ENCODE assay signal across 8 cellular contexts in genomic region chr6:149028767-149029405, GRCh38.
A peak's percentile ranks its signal among the peaks of the same experiment; 100 is the strongest.
DNase-seq lines count a peak whose midpoint lies in the region; ATAC-seq, FAIRE-seq and TF ChIP-seq lines count a peak whose summit lies in the region.

No MANE protein-coding gene starts in this region.

- H3K79me2 ChIP-seq in GM23338 (replicated peaks; ENCODE audit: insufficient read depth) = no peaks in the 10 kb centered on the region

- H2AFZ ChIP-seq in GM23338 = no peak overlapping the region

- no peak overlapping the region for H3K27ac ChIP-seq in GM23338 (ENCODE audit: low read depth)

- ATAC-seq in GM23338 (no peak), left colon (peak; percentile 86), HG02970 (IDR thresholded peaks at IDR 0.05; ENCODE audit: low FRiP score, unreplicated experiment) (no peak)
- ATAC-seq in central memory CD8-positive, alpha-beta T cell (replicated peaks; ENCODE audit: extremely low read depth, poor library complexity, severe bottlenecking) = no peak

- FAIRE-seq in TTC549 (lab: Jason Lieb, UNC) = peak; percentile 87

- peaks cover 19% of the 10 kb centered on the region for H3K4me1 Mint-ChIP-seq in GM23338
- H3K4me1 Mint-ChIP-seq in central memory CD8-positive, alpha-beta T cell = peaks cover 27% of the 10 kb centered on the region

- no peaks in the 10 kb centered on the region for H3K9me3 Mint-ChIP-seq in GM23338
- no peaks in the 10 kb centered on the region for H3K9me3 Mint-ChIP-seq in central memory CD8-positive, alpha-beta T cell

- H3K4me3 Mint-ChIP-seq in GM23338 = no peak overlapping the region
- no peak overlapping the region for H3K4me3 Mint-ChIP-seq in central memory CD8-positive, alpha-beta T cell

- H3K4me1 ChIP-seq in GM23338 (ENCODE audit: insufficient read depth) = 0 out of 2 replicates have a peak, but pooled peaks cover 12% of the 10 kb centered on the region

- H3K4me3 ChIP-seq in AG10803 (ENCODE audit: low read length) = no peak overlapping the region
- H3K4me3 ChIP-seq in GM23338 = no peak overlapping the region

- H3K27me3 ChIP-seq in GM23338 (ENCODE audit: insufficient read depth) = no peaks in the 10 kb centered on the region

- H3F3A ChIP-seq in GM23338 (replicated peaks; ENCODE audit: low read depth) = no peaks in the 10 kb centered on the region

- H3K4me2 ChIP-seq in GM23338 = no peak overlapping the region

- H3K36me3 Mint-ChIP-seq in GM23338 (ENCODE audit: low read depth) = peaks cover 9% of the 10 kb centered on the region
- peaks cover 7% of the 10 kb centered on the region for H3K36me3 Mint-ChIP-seq in central memory CD8-positive, alpha-beta T cell (ENCODE audit: insufficient read depth)

- H4K20me1 ChIP-seq in GM23338 (replicated peaks; ENCODE audit: insufficient read depth) = no peaks in the 10 kb centered on the region

- DNase-seq in AG10803 (ENCODE audit: low read depth) (peak; percentile 95), GM23338 (ENCODE audit: low spot score) (peak; percentile 90), NCI-H2196 (lab: John Stamatoyannopoulos, UW; ENCODE audit: unreplicated experiment) (peak; percentile 85), left colon (peak; percentile 46 to 63)
- peak; percentile 49 to 54 for DNase-seq in central memory CD8-positive, alpha-beta T cell (ENCODE audit: low spot score in 2 of 2)
- DNase-seq in stimulated activated CD4-positive, alpha-beta T cell treated with anti-CD3 and anti-CD28 coated beads, TNF-alpha, amount 100 ng/mL, for 1 hour (ENCODE audit: low read depth in 3 of 3, low spot score in 1 of 3) = peak in 2 of 3 donors; percentile 22 to 35

- H3K36me3 ChIP-seq in GM23338 (ENCODE audit: insufficient read depth) = no peaks in the 10 kb centered on the region

- intact Hi-C loops in left colon (cut with DNase I, micrococcal nuclease) = loop anchor here in 1 of 2 donors (5.0 to 10.0 kb wide), 2 partner anchors 406 to 488 kb away; no protein-coding TSS in a partner anchor

- TF ChIP-seq CTCF in AG10803 (conservative IDR thresholded peaks at IDR 0.05; ENCODE audit: low read length) (peak; percentile 67), GM23338 (conservative IDR thresholded peaks at IDR 0.05; ENCODE audit: low read depth in 2 of 2) (peak; percentile 73 to 84)

- no peak overlapping the region for H3K27ac Mint-ChIP-seq in GM23338
- peak overlapping the region; percentile 60 for H3K27ac Mint-ChIP-seq in central memory CD8-positive, alpha-beta T cell (ENCODE audit: low read depth)

- no peaks in the 10 kb centered on the region for H3K27me3 Mint-ChIP-seq in GM23338 (ENCODE audit: insufficient read depth, low read depth, poor library complexity)
- H3K27me3 Mint-ChIP-seq in central memory CD8-positive, alpha-beta T cell = no peaks in the 10 kb centered on the region

- H3K9me2 ChIP-seq in GM23338 (ENCODE audit: insufficient read depth) = no peaks in the 10 kb centered on the region

TF ChIP-seq in GM23338, 12 proteins besides CTCF, POLR2A, EP300 and RAD21 (continues in another document):
- TF ChIP-seq, protein P1, sequence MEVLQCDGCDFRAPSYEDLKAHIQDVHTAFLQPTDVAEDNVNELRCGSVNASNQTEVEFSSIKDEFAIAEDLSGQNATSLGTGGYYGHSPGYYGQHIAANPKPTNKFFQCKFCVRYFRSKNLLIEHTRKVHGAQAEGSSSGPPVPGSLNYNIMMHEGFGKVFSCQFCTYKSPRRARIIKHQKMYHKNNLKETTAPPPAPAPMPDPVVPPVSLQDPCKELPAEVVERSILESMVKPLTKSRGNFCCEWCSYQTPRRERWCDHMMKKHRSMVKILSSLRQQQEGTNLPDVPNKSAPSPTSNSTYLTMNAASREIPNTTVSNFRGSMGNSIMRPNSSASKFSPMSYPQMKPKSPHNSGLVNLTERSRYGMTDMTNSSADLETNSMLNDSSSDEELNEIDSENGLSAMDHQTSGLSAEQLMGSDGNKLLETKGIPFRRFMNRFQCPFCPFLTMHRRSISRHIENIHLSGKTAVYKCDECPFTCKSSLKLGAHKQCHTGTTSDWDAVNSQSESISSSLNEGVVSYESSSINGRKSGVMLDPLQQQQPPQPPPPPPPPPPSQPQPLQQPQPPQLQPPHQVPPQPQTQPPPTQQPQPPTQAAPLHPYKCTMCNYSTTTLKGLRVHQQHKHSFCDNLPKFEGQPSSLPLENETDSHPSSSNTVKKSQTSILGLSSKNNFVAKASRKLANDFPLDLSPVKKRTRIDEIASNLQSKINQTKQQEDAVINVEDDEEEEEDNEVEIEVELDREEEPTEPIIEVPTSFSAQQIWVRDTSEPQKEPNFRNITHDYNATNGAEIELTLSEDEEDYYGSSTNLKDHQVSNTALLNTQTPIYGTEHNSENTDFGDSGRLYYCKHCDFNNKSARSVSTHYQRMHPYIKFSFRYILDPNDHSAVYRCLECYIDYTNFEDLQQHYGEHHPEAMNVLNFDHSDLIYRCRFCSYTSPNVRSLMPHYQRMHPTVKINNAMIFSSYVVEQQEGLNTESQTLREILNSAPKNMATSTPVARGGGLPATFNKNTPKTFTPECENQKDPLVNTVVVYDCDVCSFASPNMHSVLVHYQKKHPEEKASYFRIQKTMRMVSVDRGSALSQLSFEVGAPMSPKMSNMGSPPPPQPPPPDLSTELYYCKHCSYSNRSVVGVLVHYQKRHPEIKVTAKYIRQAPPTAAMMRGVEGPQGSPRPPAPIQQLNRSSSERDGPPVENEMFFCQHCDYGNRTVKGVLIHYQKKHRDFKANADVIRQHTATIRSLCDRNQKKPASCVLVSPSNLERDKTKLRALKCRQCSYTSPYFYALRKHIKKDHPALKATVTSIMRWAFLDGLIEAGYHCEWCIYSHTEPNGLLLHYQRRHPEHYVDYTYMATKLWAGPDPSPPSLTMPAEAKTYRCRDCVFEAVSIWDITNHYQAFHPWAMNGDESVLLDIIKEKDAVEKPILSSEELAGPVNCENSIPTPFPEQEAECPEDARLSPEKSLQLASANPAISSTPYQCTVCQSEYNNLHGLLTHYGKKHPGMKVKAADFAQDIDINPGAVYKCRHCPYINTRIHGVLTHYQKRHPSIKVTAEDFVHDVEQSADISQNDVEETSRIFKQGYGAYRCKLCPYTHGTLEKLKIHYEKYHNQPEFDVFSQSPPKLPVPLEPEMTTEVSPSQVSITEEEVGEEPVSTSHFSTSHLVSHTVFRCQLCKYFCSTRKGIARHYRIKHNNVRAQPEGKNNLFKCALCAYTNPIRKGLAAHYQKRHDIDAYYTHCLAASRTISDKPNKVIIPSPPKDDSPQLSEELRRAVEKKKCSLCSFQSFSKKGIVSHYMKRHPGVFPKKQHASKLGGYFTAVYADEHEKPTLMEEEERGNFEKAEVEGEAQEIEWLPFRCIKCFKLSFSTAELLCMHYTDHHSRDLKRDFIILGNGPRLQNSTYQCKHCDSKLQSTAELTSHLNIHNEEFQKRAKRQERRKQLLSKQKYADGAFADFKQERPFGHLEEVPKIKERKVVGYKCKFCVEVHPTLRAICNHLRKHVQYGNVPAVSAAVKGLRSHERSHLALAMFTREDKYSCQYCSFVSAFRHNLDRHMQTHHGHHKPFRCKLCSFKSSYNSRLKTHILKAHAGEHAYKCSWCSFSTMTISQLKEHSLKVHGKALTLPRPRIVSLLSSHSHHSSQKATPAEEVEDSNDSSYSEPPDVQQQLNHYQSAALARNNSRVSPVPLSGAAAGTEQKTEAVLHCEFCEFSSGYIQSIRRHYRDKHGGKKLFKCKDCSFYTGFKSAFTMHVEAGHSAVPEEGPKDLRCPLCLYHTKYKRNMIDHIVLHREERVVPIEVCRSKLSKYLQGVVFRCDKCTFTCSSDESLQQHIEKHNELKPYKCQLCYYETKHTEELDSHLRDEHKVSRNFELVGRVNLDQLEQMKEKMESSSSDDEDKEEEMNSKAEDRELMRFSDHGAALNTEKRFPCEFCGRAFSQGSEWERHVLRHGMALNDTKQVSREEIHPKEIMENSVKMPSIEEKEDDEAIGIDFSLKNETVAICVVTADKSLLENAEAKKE (CRISPR knock-in tag; IDR thresholded peaks at IDR 0.05) = no peak
- TF ChIP-seq ZNF331 (CRISPR knock-in tag; IDR thresholded peaks at IDR 0.05; ENCODE audit: low read depth) (no peak), JUNB (IDR thresholded peaks at IDR 0.05; ENCODE audit: unreplicated experiment) (no peak), ZNF114 (CRISPR knock-in tag; IDR thresholded peaks at IDR 0.05) (no peak), EZH2 (IDR thresholded peaks at IDR 0.05; ENCODE audit: low read depth, unreplicated experiment) (no peak), EZH2phosphoT487 (IDR thresholded peaks at IDR 0.05; ENCODE audit: unreplicated experiment) (no peak), REST (IDR thresholded peaks at IDR 0.05; ENCODE audit: unreplicated experiment) (no peak)
- TF ChIP-seq, protein P2, sequence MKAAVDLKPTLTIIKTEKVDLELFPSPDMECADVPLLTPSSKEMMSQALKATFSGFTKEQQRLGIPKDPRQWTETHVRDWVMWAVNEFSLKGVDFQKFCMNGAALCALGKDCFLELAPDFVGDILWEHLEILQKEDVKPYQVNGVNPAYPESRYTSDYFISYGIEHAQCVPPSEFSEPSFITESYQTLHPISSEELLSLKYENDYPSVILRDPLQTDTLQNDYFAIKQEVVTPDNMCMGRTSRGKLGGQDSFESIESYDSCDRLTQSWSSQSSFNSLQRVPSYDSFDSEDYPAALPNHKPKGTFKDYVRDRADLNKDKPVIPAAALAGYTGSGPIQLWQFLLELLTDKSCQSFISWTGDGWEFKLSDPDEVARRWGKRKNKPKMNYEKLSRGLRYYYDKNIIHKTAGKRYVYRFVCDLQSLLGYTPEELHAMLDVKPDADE (IDR thresholded peaks at IDR 0.05) = no peak

Comparison
In these comparisons a context has a peak if more than half of its experiments do, and no peak if none do; other contexts are left out.
1. DNase-seq: peak in every context shown above with its lines; median percentile 95 in AG10803; 90 in GM23338; 85 in NCI-H2196; 54 in left colon; 52 in central memory CD8-positive, alpha-beta T cell; 28 in stimulated activated CD4-positive, alpha-beta T cell treated with anti-CD3 and anti-CD28 coated beads, TNF-alpha, amount 100 ng/mL, for 1 hour.